1 cellular context compared by ENCODE assay signal in genomic region chr7:130009848-130010688, GRCh38.
A peak's percentile ranks its signal among the peaks of the same experiment; 100 is the strongest.
TF ChIP-seq lines count a peak whose summit lies in the region.

No MANE protein-coding gene starts in this region.

TF ChIP-seq in K562, 482 proteins besides CTCF, POLR2A, EP300 and RAD21 (continued from another document and continues in another):
- TF ChIP-seq THAP12 (CRISPR knock-in tag; IDR thresholded peaks at IDR 0.05) (peak; percentile 32; the same call in 1 of the 2 replicates), BDP1 (IDR thresholded peaks at IDR 0.05; ENCODE audit: insufficient read depth, insufficient read length) (no peak), ATF4 (CRISPR knock-in tag; IDR thresholded peaks at IDR 0.05) (no peak), ZNF184 (CRISPR knock-in tag; IDR thresholded peaks at IDR 0.05) (no peak), MCM3 (IDR thresholded peaks at IDR 0.05) (no peak), NCOA4 (IDR thresholded peaks at IDR 0.05; ENCODE audit: partially characterized antibody) (no peak), ZNF512 (tag; IDR thresholded peaks at IDR 0.05) (no peak), ZNF263 (CRISPR knock-in tag; IDR thresholded peaks at IDR 0.05; ENCODE audit: borderline replicate concordance) (peak; percentile 67; the same call in 1 of the 2 replicates), MAZ (CRISPR knock-in tag; conservative IDR thresholded peaks at IDR 0.05 in 1 of 2, IDR thresholded peaks at IDR 0.05 in 1 of 2) (peak; percentile 27 to 65; a peak in 1 of 4 replicates), U2AF1 (optimal IDR thresholded peaks at IDR 0.05; ENCODE audit: low read depth, low read length) (no peak), ZNF408 (CRISPR knock-in tag; IDR thresholded peaks at IDR 0.05; ENCODE audit: low read depth) (no peak), NR2F6 (CRISPR knock-in tag; IDR thresholded peaks at IDR 0.05) (peak; percentile 45), ZNF143 (CRISPR knock-in tag; IDR thresholded peaks at IDR 0.05) (peak; percentile 63; the same call in 1 of the 2 replicates), CHD7 (IDR thresholded peaks at IDR 0.05; ENCODE audit: low read depth, low read length) (no peak), ATF3 (IDR thresholded peaks at IDR 0.05) (peak; percentile 95), ATF3 (CRISPR knock-in tag; conservative IDR thresholded peaks at IDR 0.05) (peak; percentile 57; the same call in 1 of the 2 replicates), BACH1 (tag; IDR thresholded peaks at IDR 0.05) (peak; percentile 79), E2F6 (IDR thresholded peaks at IDR 0.05; ENCODE audit: borderline replicate concordance in 1 of 2, extremely low read depth in 1 of 2, insufficient read depth in 1 of 2, insufficient read length in 1 of 2, low read depth in 1 of 2, low read length in 1 of 2, poor library complexity in 1 of 2, severe bottlenecking in 1 of 2) (no peak), CXXC5 (CRISPR knock-in tag; IDR thresholded peaks at IDR 0.05) (no peak), ZNF140 (CRISPR knock-in tag; IDR thresholded peaks at IDR 0.05) (no peak), PTTG1 (tag; IDR thresholded peaks at IDR 0.05; ENCODE audit: low read depth) (no peak), ZNF740 (CRISPR knock-in tag; IDR thresholded peaks at IDR 0.05) (no peak), ZNF740 (tag; IDR thresholded peaks at IDR 0.05) (no peak), AFF1 (IDR thresholded peaks at IDR 0.05; ENCODE audit: low read depth in 1 of 2, partially characterized antibody in 2 of 2) (no peak), MAFK (IDR thresholded peaks at IDR 0.05; ENCODE audit: low read length) (peak; percentile 92), ATF6 (CRISPR knock-in tag; IDR thresholded peaks at IDR 0.05) (no peak), ARID1B (IDR thresholded peaks at IDR 0.05) (peak; percentile 79), PYGO2 (tag; IDR thresholded peaks at IDR 0.05) (0 out of 2 replicates have a peak, but pooled peaks have one; percentile 21)
